16 cellular contexts compared by ENCODE assay signal in the genomic region with DNA sequence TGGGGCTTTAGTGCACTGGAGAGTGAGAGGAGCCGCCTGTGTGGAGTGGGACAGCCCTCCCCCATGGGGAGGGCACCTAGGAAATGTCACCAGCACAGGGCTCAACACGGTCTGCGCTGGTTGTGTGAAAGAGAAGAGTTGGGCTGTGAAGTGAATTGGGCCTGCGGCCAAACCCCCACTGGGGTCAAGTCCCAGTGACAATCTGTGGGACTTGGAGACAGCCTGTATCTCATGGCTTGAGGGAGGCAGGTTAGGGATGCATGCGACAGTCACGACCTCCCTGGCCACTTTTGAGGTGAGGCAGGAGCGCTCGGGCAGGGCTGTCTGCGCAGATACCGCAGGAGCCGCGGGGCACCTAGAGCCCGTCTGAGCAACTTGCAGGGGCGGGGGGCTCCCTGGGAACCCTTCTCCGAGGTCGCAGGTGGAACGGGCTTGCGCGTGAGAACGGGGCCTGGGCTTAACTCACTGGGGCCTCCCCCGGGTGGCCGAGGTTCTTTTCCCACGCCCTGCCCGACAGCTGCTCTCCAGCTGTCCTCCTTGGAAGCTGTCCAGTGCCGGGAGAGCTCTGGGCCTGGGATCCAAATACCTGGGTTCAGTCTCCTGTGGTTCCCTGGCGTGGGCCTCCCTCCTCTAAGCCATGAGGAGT.
A peak's percentile ranks its signal among the peaks of the same experiment; 100 is the strongest.
DNase-seq lines count a peak whose midpoint lies in the region; ATAC-seq and TF ChIP-seq lines count a peak whose summit lies in the region.
"Had no signal": no experiment of that assay in that cellular context is flagged by ENCODE, and none has a peak within 500 bp of the region (broad histone marks: within the 10 kb centered on the region; RNA-seq: fewer than 3 reads in every experiment).

No MANE protein-coding gene starts in this region.

- peak overlapping the region; percentile 13 for H3K27ac Mint-ChIP-seq in Caco-2 (ENCODE audit: unreplicated experiment)
- H3K27ac Mint-ChIP-seq in neural crest cell (ENCODE audit: unreplicated experiment): peak overlapping the region; percentile 27
- H3K27ac Mint-ChIP-seq: activated CD4-positive, alpha-beta T cell treated with anti-CD3 and anti-CD28 coated beads for 36 hours; memory B cell had no signal

- H3K27me3 Mint-ChIP-seq in Caco-2 (ENCODE audit: insufficient read depth, unreplicated experiment) (no peaks in the 10 kb centered on the region), neural crest cell (ENCODE audit: low read depth) (no peaks in the 10 kb centered on the region)
- H3K27me3 Mint-ChIP-seq: activated CD4-positive, alpha-beta T cell treated with anti-CD3 and anti-CD28 coated beads for 36 hours; memory B cell had no signal

- H3K27ac ChIP-seq in tibial artery: no peak overlapping the region
- H3K27ac ChIP-seq: BLaER1 treated with 17β-estradiol and CSF1 and Interleukin-3, amounts not matched to agents 10 nM and 100 nM; cardiac muscle cell had no signal

- H3K9me3 ChIP-seq in Caco-2 (no peaks in the 10 kb centered on the region), tibial artery (no peaks in the 10 kb centered on the region)
- H3K9me3 ChIP-seq: BLaER1 treated with 17β-estradiol and CSF1 and Interleukin-3, amounts not matched to agents 10 nM and 100 nM had no signal

- DNase-seq in AG08395 (ENCODE audit: low spot score) (peak; percentile 37), Caco-2 (no peak), fibroblast of gingiva (ENCODE audit: low read depth) (peak; percentile 42), neural crest cell (ENCODE audit: low read depth, low spot score) (no peak), tibial artery (no peak)
- DNase-seq: activated CD4-positive, alpha-beta T cell treated with anti-CD3 and anti-CD28 coated beads for 36 hours; KBM-7; NCI-H1105 treated with DMSO at 0.1 percent for 48 hours; stimulated activated CD8-positive, alpha-beta memory T cell treated with anti-CD3 and anti-CD28 coated beads, Interleukin-4, amount 100 ng/mL, for 48 hours had no signal

- H3K4me3 ChIP-seq in Caco-2 (ENCODE audit: low read depth, low read length): no peak overlapping the region
- H3K4me3 ChIP-seq in tibial artery: no peak overlapping the region
- H3K4me3 ChIP-seq: BLaER1 treated with 17β-estradiol and CSF1 and Interleukin-3, amounts not matched to agents 10 nM and 100 nM; cardiac muscle cell had no signal

- no peaks in the 10 kb centered on the region for H3K4me1 Mint-ChIP-seq in Caco-2 (ENCODE audit: low read depth, unreplicated experiment)
- no peaks in the 10 kb centered on the region for H3K4me1 Mint-ChIP-seq in neural crest cell
- H3K4me1 Mint-ChIP-seq: activated CD4-positive, alpha-beta T cell treated with anti-CD3 and anti-CD28 coated beads for 36 hours; memory B cell had no signal

- intact Hi-C loops in Caco-2 (cut with micrococcal nuclease; ENCODE audit: unreplicated experiment) (no loop called here), tibial artery (cut with DNase I; ENCODE audit: low total_unique reads) (no loop called here)

- POLR2A ChIA-PET in Caco-2 (lab: Charles Lee): no interaction called here

- H3K4me1 ChIP-seq in Caco-2: no peaks in the 10 kb centered on the region
- peaks cover 0 to 16% (median 10%) of the 10 kb centered on the region in 4 donors for H3K4me1 ChIP-seq in tibial artery
- H3K4me1 ChIP-seq: BLaER1 treated with 17β-estradiol and CSF1 and Interleukin-3, amounts not matched to agents 10 nM and 100 nM had no signal

- H3K9me3 Mint-ChIP-seq in Caco-2 (ENCODE audit: unreplicated experiment) (no peaks in the 10 kb centered on the region), neural crest cell (no peaks in the 10 kb centered on the region)
- H3K9me3 Mint-ChIP-seq: memory B cell had no signal

- no peak for TF ChIP-seq CTCF in Caco-2 (IDR thresholded peaks at IDR 0.05; ENCODE audit: insufficient read depth in 1 of 2, low read depth in 1 of 2, low read length in 1 of 2, severe bottlenecking in 1 of 2, unreplicated experiment in 1 of 2)
- TF ChIP-seq CTCF in neural crest cell (conservative IDR thresholded peaks at IDR 0.05): no peak
- no peak for TF ChIP-seq CTCF in tibial artery (IDR thresholded peaks at IDR 0.05)

- H3K36me3 Mint-ChIP-seq in Caco-2 (ENCODE audit: insufficient read depth, unreplicated experiment): no peaks in the 10 kb centered on the region
- H3K36me3 Mint-ChIP-seq in neural crest cell (ENCODE audit: low read depth): peaks cover 3% of the 10 kb centered on the region

- CTCF ChIA-PET in Caco-2 (lab: Charles Lee): no interaction called here

- H3K4me3 Mint-ChIP-seq in Caco-2 (ENCODE audit: unreplicated experiment) (no peak overlapping the region), neural crest cell (no peak overlapping the region)
- H3K4me3 Mint-ChIP-seq: activated CD4-positive, alpha-beta T cell treated with anti-CD3 and anti-CD28 coated beads for 36 hours; memory B cell had no signal

- no peaks in the 10 kb centered on the region; the same call in 1 of the 2 replicates for H3K36me3 ChIP-seq in Caco-2 (ENCODE audit: control insufficient read depth, insufficient read depth, low read length)
- peaks cover 0 to 25% (median 8%) of the 10 kb centered on the region in 3 donors for H3K36me3 ChIP-seq in tibial artery
- H3K36me3 ChIP-seq: cardiac muscle cell had no signal

- H3K27me3 ChIP-seq in Caco-2 (replicated peaks; ENCODE audit: control insufficient read depth, insufficient read depth, low read length) (no peaks in the 10 kb centered on the region), tibial artery (no peaks in the 10 kb centered on the region)
- H3K27me3 ChIP-seq: BLaER1 treated with 17β-estradiol and CSF1 and Interleukin-3, amounts not matched to agents 10 nM and 100 nM; cardiac muscle cell had no signal

- BruUV-seq in Caco-2 (replicated peaks; lab: Mats Ljungman, UMichigan): no TSS peak

- ATAC-seq in GM18870 (IDR thresholded peaks at IDR 0.05; ENCODE audit: unreplicated experiment): no peak
- ATAC-seq in HG03520 (IDR thresholded peaks at IDR 0.05; ENCODE audit: unreplicated experiment): no peak
- no peak for ATAC-seq in GM21786 (IDR thresholded peaks at IDR 0.05; ENCODE audit: unreplicated experiment)
- ATAC-seq: activated CD4-positive, alpha-beta T cell treated with anti-CD3 and anti-CD28 coated beads for 36 hours; Panc1 had no signal

Comparison
In these comparisons a context has a peak if more than half of its experiments do, and no peak if none do; other contexts are left out.
1. DNase-seq: peak in AG08395 (single experiment) and fibroblast of gingiva (single experiment); none in Caco-2 (0 of 2), neural crest cell (single experiment) and tibial artery (0 of 2).